Comparison of ENCODE assay signal across 9 cellular contexts in the genomic region with DNA sequence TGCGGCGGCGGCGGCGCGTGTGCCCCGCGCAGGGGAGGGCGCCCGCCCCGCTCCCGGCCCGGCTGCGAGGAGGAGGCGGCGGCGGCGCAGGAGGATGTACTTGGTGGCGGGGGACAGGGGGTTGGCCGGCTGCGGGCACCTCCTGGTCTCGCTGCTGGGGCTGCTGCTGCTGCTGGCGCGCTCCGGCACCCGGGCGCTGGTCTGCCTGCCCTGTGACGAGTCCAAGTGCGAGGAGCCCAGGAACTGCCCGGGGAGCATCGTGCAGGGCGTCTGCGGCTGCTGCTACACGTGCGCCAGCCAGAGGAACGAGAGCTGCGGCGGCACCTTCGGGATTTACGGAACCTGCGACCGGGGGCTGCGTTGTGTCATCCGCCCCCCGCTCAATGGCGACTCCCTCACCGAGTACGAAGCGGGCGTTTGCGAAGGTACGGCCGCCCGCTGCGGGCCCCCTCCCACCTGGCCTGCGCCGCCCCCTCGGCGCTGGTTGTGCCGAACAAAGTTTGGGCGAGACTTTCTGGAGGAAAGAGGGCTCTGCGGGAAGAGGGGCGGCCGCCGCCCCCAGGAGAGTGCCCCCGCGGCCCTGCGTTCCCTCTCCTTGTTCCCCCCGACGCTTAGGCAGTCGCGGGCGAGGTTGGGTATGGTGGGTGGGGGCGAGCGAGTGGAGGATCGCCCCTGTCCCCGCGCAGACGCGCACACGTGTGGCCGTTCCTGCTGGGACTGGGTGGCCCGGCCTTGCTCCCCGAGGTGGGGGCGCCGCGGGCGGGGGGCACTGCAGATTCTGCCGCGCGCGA. TPM values are rescaled to one million over a fixed set of nuclear protein-coding genes. Genes with fewer than 3 reads are reported as not detected.
DNase-seq lines count a peak whose midpoint lies in the region; ATAC-seq and TF ChIP-seq lines count a peak whose summit lies in the region.
"Had no signal": no experiment of that assay in that cellular context is flagged by ENCODE, and none has a peak within 500 bp of the region (broad histone marks: within the 10 kb centered on the region; RNA-seq: fewer than 3 reads in every experiment).

No MANE protein-coding gene starts in this region.

- no peak for TF ChIP-seq EP300 in suprapubic skin (IDR thresholded peaks at IDR 0.05)

- peaks cover 0 to 14% (median 10%) of the 10 kb centered on the region in 7 donors for H3K9me3 Mint-ChIP-seq in CD14-positive monocyte

- H3K4me1 ChIP-seq in endocrine pancreas (ENCODE audit: control insufficient read depth, insufficient read depth, low read length) (peaks cover 10% of the 10 kb centered on the region), mucosa of rectum (ENCODE audit: control insufficient read depth in 2 of 2, insufficient read depth in 2 of 2, low read length in 2 of 2) (peaks cover 21 to 42% of the 10 kb centered on the region in 2 donors), suprapubic skin (peaks cover 66% of the 10 kb centered on the region)

- H3K27ac Mint-ChIP-seq in CD14-positive monocyte: peak overlapping the region in 1 of 7 donors; percentile 49

- peaks cover 45 to 62% (median 47%) of the 10 kb centered on the region in 3 donors for H3K27me3 Mint-ChIP-seq in CD14-positive monocyte (ENCODE audit: low read depth in 3 of 3)

- no peak for TF ChIP-seq POLR2A in suprapubic skin (IDR thresholded peaks at IDR 0.05)

- peak overlapping the region; percentile 78 for H3K9ac ChIP-seq in endocrine pancreas (ENCODE audit: control insufficient read depth, insufficient read depth, low read length)
- peak overlapping the region; percentile 71 to 89 for H3K9ac ChIP-seq in mucosa of rectum (ENCODE audit: low read depth in 1 of 2, low read length in 2 of 2)

- TF ChIP-seq CTCF in CD14-positive monocyte (IDR thresholded peaks at IDR 0.05) (no peak), suprapubic skin (IDR thresholded peaks at IDR 0.05) (no peak)

- H3K27me3 ChIP-seq in endocrine pancreas (ENCODE audit: control insufficient read depth, insufficient read depth, low read length) (no peaks in the 10 kb centered on the region), mucosa of rectum (ENCODE audit: control insufficient read depth in 2 of 2, insufficient read depth in 2 of 2, low read length in 2 of 2) (no peaks in the 10 kb centered on the region), suprapubic skin (no peaks in the 10 kb centered on the region)

- no peaks in the 10 kb centered on the region for H3K9me3 ChIP-seq in endocrine pancreas (ENCODE audit: control insufficient read depth, low read length)
- H3K9me3 ChIP-seq in mucosa of rectum (ENCODE audit: control insufficient read depth in 2 of 2, low read length in 2 of 2): no peaks in the 10 kb centered on the region
- H3K9me3 ChIP-seq in suprapubic skin: no peaks in the 10 kb centered on the region

- H3K4me1 Mint-ChIP-seq in CD14-positive monocyte: peaks cover 52% of the 10 kb centered on the region

- H3K4me3 ChIP-seq in endocrine pancreas (ENCODE audit: control insufficient read depth, insufficient read depth, low read length) (no peak overlapping the region), mucosa of rectum (ENCODE audit: low read length in 2 of 2) (peak overlapping the region; percentile 73 to 89), suprapubic skin (peak overlapping the region; percentile 68)
- H3K4me3 ChIP-seq: K562 had no signal

- H3K36me3 ChIP-seq in endocrine pancreas (ENCODE audit: control insufficient read depth, insufficient read depth, low read length): no peaks in the 10 kb centered on the region
- no peaks in the 10 kb centered on the region for H3K36me3 ChIP-seq in mucosa of rectum (ENCODE audit: control insufficient read depth in 2 of 2, insufficient read depth in 2 of 2, low read length in 2 of 2)
- H3K36me3 ChIP-seq in suprapubic skin: no peaks in the 10 kb centered on the region

- peaks cover 8 to 13% of the 10 kb centered on the region in 2 donors for H3K36me3 Mint-ChIP-seq in CD14-positive monocyte

- peak overlapping the region; percentile 80 to 90 for H3K4me3 Mint-ChIP-seq in CD14-positive monocyte

- H3K27ac ChIP-seq in mucosa of rectum (ENCODE audit: low read depth in 2 of 2, low read length in 2 of 2) (peak overlapping the region; percentile 83 to 85), suprapubic skin (peak overlapping the region; percentile 91)

- DNase-seq in CD14-positive monocyte (ENCODE audit: low spot score) (no peak), suprapubic skin (ENCODE audit: low spot score in 2 of 2) (peak; percentile 84), NCI-H2107 treated with DMSO at 0.1 percent for 48 hours (lab: John Stamatoyannopoulos, UW; ENCODE audit: unreplicated experiment) (no peak)
- peak; percentile 29 to 30 for DNase-seq in activated CD4-positive, alpha-beta T cell treated with anti-CD3 and anti-CD28 coated beads for 4 hours

- WGBS in suprapubic skin: 0% methylated on average over 11 of the region's 92 CpGs

- ATAC-seq in GM19372 (IDR thresholded peaks at IDR 0.05; ENCODE audit: low read depth, unreplicated experiment) (peak; percentile 19), HG03460 (IDR thresholded peaks at IDR 0.05; ENCODE audit: unreplicated experiment) (peak; percentile 17)

- intact Hi-C loops in CD14-positive monocyte (cut with micrococcal nuclease): loop anchor here (10.0 kb wide), 2 partner anchors 308 to 428 kb away; no protein-coding TSS in a partner anchor

RNA-seq across cellular contexts. Expression of a gene that starts 0.8 kb away (rescaled TPM):
- under 1 TPM in 1 of 2 donors, not detected in 1; 0.08 TPM for polyA plus RNA-seq in CD14-positive monocyte
- total RNA-seq in suprapubic skin: 100 to 1,000 TPM in 2 of 4 donors, 10 to 100 TPM in 2; 72.6 to 162 (median 112) TPM

Comparison
In these comparisons a context has a peak if more than half of its experiments do, and no peak if none do; other contexts are left out.
1. DNase-seq: peak in activated CD4-positive, alpha-beta T cell treated with anti-CD3 and anti-CD28 coated beads for 4 hours (2 of 2) and suprapubic skin (2 of 2); none in CD14-positive monocyte (single experiment) and NCI-H2107 treated with DMSO at 0.1 percent for 48 hours (single experiment).